Comparison of ENCODE assay signal across 8 cellular contexts in genomic region chr19:10259162-10259905, GRCh38. TPM values are rescaled to one million over a fixed set of nuclear protein-coding genes. Genes with fewer than 3 reads are reported as not detected.
DNase-seq lines count a peak whose midpoint lies in the region; ATAC-seq lines count a peak whose summit lies in the region.

No MANE protein-coding gene starts in this region.

- intact Hi-C loops in left cardiac atrium (cut with DNase I) = no loop called here

- peak; percentile 70 to 75 for ATAC-seq in left cardiac atrium
- no peak for ATAC-seq in HG02642 (IDR thresholded peaks at IDR 0.05; ENCODE audit: poor library complexity, unreplicated experiment)
- no peak for ATAC-seq in GM18861 (IDR thresholded peaks at IDR 0.05; ENCODE audit: unreplicated experiment)

- DNase-seq in GM04504 (ENCODE audit: low read depth) (peak; percentile 47), NCI-H1105 (lab: John Stamatoyannopoulos, UW) (peak; percentile 85), T follicular helper cell (ENCODE audit: low read depth) (peak; percentile 84), left cardiac atrium (peak; percentile 88), retina (peak; percentile 78)
- peak; percentile 83 for DNase-seq in activated naive CD8-positive, alpha-beta T cell treated with anti-CD3 and anti-CD28 coated beads, Interleukin-2, amount 50 U/mL, for 16 hours (ENCODE audit: low read depth, low spot score)

RNA-seq across cellular contexts. Expression of gene MRPL4, which starts 7.3 kb away (rescaled TPM):
- total RNA-seq in left cardiac atrium = 10 to 100 TPM; 60.2 to 68.5 TPM

RNA-seq across cellular contexts. Expression of gene ICAM1, which starts 11.6 kb away (rescaled TPM):
- 10 to 100 TPM; 12.0 to 28.5 TPM for total RNA-seq in left cardiac atrium

RNA-seq across cellular contexts. Expression of gene ICAM4, which starts 27.4 kb away (rescaled TPM):
- under 1 TPM; 0.42 to 0.85 TPM for total RNA-seq in left cardiac atrium

RNA-seq across cellular contexts. Expression of gene S1PR2, which starts 28.2 kb away (rescaled TPM):
- total RNA-seq in left cardiac atrium = 10 to 100 TPM in 1 of 2 donors, 1 to 10 TPM in 1; 7.9 to 13.6 TPM

RNA-seq across cellular contexts. Expression of gene ICAM5, which starts 30.4 kb away (rescaled TPM):
- under 1 TPM; 0.71 to 0.86 TPM for total RNA-seq in left cardiac atrium

Comparison
In these comparisons a context has a peak if more than half of its experiments do, and no peak if none do; other contexts are left out.
1. ATAC-seq: peak in left cardiac atrium (2 of 2); none in HG02642 (single experiment) and GM18861 (single experiment).
2. Peak in every context shown above with its lines, with median percentiles within 50 percentile points of each other: DNase-seq.